1 cellular context compared by ENCODE assay signal in the genomic region with DNA sequence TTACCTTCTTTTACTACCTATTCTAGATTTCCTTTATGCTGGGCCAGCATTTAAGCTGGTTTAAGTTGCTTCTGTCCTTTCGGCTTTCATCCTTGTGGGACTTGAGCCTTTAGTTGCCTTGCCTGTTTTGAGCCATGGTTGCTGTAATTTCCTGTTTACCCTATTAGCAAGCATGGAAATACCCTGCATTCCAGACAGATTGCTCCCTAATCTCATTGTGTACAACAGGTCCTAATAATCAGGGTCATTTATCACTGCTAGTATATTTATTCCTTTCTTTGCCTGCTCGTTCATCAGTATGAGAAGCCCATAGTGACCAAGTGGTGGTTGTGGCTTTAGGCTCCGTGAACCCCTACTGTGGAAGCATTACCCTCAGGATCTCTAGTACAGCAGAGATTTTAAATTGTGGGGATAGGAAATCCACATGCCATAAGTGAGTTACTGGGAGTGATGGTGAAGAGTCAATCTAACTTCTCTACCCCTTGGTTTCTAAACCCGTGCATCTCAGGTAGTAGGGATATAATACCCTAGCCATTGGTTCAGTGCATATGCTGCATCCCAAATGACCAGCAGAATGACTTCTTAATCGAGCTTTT.
TF ChIP-seq lines count a peak whose summit lies in the region.

No MANE protein-coding gene starts in this region.

TF ChIP-seq in GM23338, 12 proteins besides CTCF, POLR2A, EP300 and RAD21:
- TF ChIP-seq CREB1 (CRISPR knock-in tag; IDR thresholded peaks at IDR 0.05; ENCODE audit: low read depth) (no peak), ZNF114 (CRISPR knock-in tag; IDR thresholded peaks at IDR 0.05) (no peak), STAT1 (IDR thresholded peaks at IDR 0.05; ENCODE audit: unreplicated experiment) (no peak), JUNB (IDR thresholded peaks at IDR 0.05; ENCODE audit: unreplicated experiment) (no peak), NANOG (IDR thresholded peaks at IDR 0.05; ENCODE audit: borderline replicate concordance) (no peak), EZH2phosphoT487 (IDR thresholded peaks at IDR 0.05; ENCODE audit: unreplicated experiment) (no peak), REST (IDR thresholded peaks at IDR 0.05; ENCODE audit: unreplicated experiment) (no peak), ZNF331 (CRISPR knock-in tag; IDR thresholded peaks at IDR 0.05; ENCODE audit: low read depth) (no peak), EZH2 (IDR thresholded peaks at IDR 0.05; ENCODE audit: low read depth, unreplicated experiment) (no peak), POLR2AphosphoS5 (IDR thresholded peaks at IDR 0.05; ENCODE audit: low read depth) (no peak)
- TF ChIP-seq, protein P1, sequence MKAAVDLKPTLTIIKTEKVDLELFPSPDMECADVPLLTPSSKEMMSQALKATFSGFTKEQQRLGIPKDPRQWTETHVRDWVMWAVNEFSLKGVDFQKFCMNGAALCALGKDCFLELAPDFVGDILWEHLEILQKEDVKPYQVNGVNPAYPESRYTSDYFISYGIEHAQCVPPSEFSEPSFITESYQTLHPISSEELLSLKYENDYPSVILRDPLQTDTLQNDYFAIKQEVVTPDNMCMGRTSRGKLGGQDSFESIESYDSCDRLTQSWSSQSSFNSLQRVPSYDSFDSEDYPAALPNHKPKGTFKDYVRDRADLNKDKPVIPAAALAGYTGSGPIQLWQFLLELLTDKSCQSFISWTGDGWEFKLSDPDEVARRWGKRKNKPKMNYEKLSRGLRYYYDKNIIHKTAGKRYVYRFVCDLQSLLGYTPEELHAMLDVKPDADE (IDR thresholded peaks at IDR 0.05) = no peak
- TF ChIP-seq, protein P2, sequence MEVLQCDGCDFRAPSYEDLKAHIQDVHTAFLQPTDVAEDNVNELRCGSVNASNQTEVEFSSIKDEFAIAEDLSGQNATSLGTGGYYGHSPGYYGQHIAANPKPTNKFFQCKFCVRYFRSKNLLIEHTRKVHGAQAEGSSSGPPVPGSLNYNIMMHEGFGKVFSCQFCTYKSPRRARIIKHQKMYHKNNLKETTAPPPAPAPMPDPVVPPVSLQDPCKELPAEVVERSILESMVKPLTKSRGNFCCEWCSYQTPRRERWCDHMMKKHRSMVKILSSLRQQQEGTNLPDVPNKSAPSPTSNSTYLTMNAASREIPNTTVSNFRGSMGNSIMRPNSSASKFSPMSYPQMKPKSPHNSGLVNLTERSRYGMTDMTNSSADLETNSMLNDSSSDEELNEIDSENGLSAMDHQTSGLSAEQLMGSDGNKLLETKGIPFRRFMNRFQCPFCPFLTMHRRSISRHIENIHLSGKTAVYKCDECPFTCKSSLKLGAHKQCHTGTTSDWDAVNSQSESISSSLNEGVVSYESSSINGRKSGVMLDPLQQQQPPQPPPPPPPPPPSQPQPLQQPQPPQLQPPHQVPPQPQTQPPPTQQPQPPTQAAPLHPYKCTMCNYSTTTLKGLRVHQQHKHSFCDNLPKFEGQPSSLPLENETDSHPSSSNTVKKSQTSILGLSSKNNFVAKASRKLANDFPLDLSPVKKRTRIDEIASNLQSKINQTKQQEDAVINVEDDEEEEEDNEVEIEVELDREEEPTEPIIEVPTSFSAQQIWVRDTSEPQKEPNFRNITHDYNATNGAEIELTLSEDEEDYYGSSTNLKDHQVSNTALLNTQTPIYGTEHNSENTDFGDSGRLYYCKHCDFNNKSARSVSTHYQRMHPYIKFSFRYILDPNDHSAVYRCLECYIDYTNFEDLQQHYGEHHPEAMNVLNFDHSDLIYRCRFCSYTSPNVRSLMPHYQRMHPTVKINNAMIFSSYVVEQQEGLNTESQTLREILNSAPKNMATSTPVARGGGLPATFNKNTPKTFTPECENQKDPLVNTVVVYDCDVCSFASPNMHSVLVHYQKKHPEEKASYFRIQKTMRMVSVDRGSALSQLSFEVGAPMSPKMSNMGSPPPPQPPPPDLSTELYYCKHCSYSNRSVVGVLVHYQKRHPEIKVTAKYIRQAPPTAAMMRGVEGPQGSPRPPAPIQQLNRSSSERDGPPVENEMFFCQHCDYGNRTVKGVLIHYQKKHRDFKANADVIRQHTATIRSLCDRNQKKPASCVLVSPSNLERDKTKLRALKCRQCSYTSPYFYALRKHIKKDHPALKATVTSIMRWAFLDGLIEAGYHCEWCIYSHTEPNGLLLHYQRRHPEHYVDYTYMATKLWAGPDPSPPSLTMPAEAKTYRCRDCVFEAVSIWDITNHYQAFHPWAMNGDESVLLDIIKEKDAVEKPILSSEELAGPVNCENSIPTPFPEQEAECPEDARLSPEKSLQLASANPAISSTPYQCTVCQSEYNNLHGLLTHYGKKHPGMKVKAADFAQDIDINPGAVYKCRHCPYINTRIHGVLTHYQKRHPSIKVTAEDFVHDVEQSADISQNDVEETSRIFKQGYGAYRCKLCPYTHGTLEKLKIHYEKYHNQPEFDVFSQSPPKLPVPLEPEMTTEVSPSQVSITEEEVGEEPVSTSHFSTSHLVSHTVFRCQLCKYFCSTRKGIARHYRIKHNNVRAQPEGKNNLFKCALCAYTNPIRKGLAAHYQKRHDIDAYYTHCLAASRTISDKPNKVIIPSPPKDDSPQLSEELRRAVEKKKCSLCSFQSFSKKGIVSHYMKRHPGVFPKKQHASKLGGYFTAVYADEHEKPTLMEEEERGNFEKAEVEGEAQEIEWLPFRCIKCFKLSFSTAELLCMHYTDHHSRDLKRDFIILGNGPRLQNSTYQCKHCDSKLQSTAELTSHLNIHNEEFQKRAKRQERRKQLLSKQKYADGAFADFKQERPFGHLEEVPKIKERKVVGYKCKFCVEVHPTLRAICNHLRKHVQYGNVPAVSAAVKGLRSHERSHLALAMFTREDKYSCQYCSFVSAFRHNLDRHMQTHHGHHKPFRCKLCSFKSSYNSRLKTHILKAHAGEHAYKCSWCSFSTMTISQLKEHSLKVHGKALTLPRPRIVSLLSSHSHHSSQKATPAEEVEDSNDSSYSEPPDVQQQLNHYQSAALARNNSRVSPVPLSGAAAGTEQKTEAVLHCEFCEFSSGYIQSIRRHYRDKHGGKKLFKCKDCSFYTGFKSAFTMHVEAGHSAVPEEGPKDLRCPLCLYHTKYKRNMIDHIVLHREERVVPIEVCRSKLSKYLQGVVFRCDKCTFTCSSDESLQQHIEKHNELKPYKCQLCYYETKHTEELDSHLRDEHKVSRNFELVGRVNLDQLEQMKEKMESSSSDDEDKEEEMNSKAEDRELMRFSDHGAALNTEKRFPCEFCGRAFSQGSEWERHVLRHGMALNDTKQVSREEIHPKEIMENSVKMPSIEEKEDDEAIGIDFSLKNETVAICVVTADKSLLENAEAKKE (CRISPR knock-in tag; IDR thresholded peaks at IDR 0.05) = no peak
